1 cellular context compared by ENCODE assay signal in genomic region chr9:121717141-121717749, GRCh38.
TF ChIP-seq lines count a peak whose summit lies in the region.

No MANE protein-coding gene starts in this region.

TF ChIP-seq in GM23338, 12 proteins besides CTCF, POLR2A, EP300 and RAD21 (continued from another document):
- no peak for TF ChIP-seq ZNF462 (CRISPR knock-in tag; IDR thresholded peaks at IDR 0.05)
- TF ChIP-seq EZH2 (IDR thresholded peaks at IDR 0.05; ENCODE audit: low read depth, unreplicated experiment) = no peak
- TF ChIP-seq ETS1 (IDR thresholded peaks at IDR 0.05) = no peak
- no peak for TF ChIP-seq EZH2phosphoT487 (IDR thresholded peaks at IDR 0.05; ENCODE audit: unreplicated experiment)
